In the genomic region with DNA sequence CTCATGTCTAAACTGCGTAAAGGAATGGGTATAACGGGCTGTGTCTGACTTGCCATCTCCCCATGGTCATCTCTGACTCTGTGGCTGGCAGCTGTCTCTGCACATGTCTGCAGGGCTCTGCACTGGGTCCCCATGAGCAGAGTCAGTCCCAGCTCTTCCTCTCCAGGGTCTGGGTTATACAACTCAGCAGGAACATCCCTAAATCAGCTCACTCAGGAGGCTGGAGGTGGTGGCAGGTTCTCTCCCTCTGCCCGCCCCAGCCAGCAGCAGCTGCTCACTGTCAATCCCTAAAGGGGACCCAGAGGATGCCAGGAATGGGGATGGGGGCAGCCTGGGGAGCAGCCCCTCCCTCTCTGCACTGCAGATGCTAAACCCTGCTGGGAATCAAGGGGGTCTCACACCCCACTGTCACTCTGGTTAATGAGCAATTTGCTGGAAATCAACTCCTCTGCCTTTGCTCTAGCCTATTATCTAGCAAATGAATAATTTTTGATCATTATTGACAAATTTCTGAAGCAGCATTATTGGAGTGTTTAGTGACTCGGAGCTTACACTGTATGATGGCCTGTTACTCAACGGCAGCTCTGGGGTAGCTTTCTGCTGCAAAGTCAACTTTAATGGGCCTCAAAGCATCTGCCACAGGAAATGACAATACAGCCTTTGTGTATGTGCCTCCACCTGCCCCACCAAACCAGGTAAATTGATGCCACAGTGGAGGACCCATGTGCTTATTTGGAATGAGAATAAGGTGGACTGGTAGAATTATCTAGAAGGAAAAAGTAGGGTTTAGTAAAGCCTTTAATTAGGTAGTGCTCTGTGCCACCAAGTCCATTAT, we compare ENCODE assay signal across 26 cellular contexts. TPM values are rescaled to one million over a fixed set of nuclear protein-coding genes. Genes with fewer than 3 reads are reported as not detected.
DNase-seq lines count a peak whose midpoint lies in the region; ATAC-seq and TF ChIP-seq lines count a peak whose summit lies in the region.
"Had no signal": no experiment of that assay in that cellular context is flagged by ENCODE, and none has a peak within 500 bp of the region (broad histone marks: within the 10 kb centered on the region; RNA-seq: fewer than 3 reads in every experiment).

No MANE protein-coding gene starts in this region.

- ATAC-seq in left colon, result no peak
- ATAC-seq: foreskin keratinocyte; naive thymus-derived CD4-positive, alpha-beta T cell; right cardiac atrium had no signal

- H3K4me1 ChIP-seq in spleen (no peaks in the 10 kb centered on the region), uterus (no peaks in the 10 kb centered on the region)
- H3K4me1 ChIP-seq: foreskin keratinocyte had no signal

- DNase-seq in NCI-H748 (lab: John Stamatoyannopoulos, UW; ENCODE audit: unreplicated experiment), result peak; percentile 17
- DNase-seq in NCI-H748 treated with DMSO at 0.1 percent for 48 hours (lab: John Stamatoyannopoulos, UW), result no peak
- peak; percentile 20 for DNase-seq in NCI-H526 treated with DMSO at 0.1 percent for 48 hours (lab: John Stamatoyannopoulos, UW)
- DNase-seq in hepatic stellate cell (ENCODE audit: low spot score), result peak; percentile 2
- peak; percentile 31 for DNase-seq in spleen
- no peak for DNase-seq in uterus
- no peak for DNase-seq in left colon
- no peak for DNase-seq in NK-92 (lab: John Stamatoyannopoulos, UW; ENCODE audit: unreplicated experiment)
- DNase-seq: 8988T; activated gamma-delta T cell treated with Interleukin-2 at 50 U/mL for 16 hours; CD4-positive, alpha-beta T cell; effector memory CD4-positive, alpha-beta T cell; foreskin keratinocyte; GOT3; KBM-7; MM.1S; NCI-H1436 treated with DMSO at 0.1 percent for 48 hours; NCI-H510A treated with DMSO at 0.1 percent for 48 hours; right cardiac atrium; RPMI8226; SK-N-SH; stimulated activated CD4-positive, alpha-beta T cell treated with anti-CD3 and anti-CD28 coated beads, Interleukin-4, amount 100 ng/mL, for 4 hours; stimulated activated naive CD4-positive, alpha-beta T cell had no signal

- no peaks in the 10 kb centered on the region for H3K9me3 ChIP-seq in spleen
- H3K9me3 ChIP-seq in uterus, result no peaks in the 10 kb centered on the region
- H3K9me3 ChIP-seq: body of pancreas, pancreas, SK-N-SH had no signal

- TF ChIP-seq CTCF in spleen (IDR thresholded peaks at IDR 0.05 in 8 of 11, conservative IDR thresholded peaks at IDR 0.05 in 3 of 11) (no peak), uterus (IDR thresholded peaks at IDR 0.05) (no peak)

- TF ChIP-seq POLR2A in spleen (IDR thresholded peaks at IDR 0.05) (no peak), uterus (IDR thresholded peaks at IDR 0.05) (no peak)

- no peak overlapping the region for H3K27ac ChIP-seq in spleen
- no peak overlapping the region for H3K27ac ChIP-seq in uterus
- H3K27ac ChIP-seq: body of pancreas, foreskin keratinocyte, pancreas had no signal

- WGBS in spleen, 5 donors, result 80 to 90% (median 84%) methylated on average over 4 to 5 of the region's 5 CpGs

- H3K27me3 ChIP-seq in spleen (replicated peaks in 1 of 7) (peaks cover 0 to 9% (median 0%) of the 10 kb centered on the region in 7 donors), uterus (no peaks in the 10 kb centered on the region)
- H3K27me3 ChIP-seq: body of pancreas, foreskin keratinocyte, pancreas had no signal

- intact Hi-C loops in spleen (cut with DNase I; ENCODE audit: low total_unique reads), result no loop called here
- intact Hi-C loops in uterus (cut with DNase I; ENCODE audit: low total_unique reads), result no loop called here
- intact Hi-C loops in left colon (cut with DNase I, micrococcal nuclease), result no loop called here

- H3K36me3 ChIP-seq in spleen (no peaks in the 10 kb centered on the region), uterus (no peaks in the 10 kb centered on the region)
- H3K36me3 ChIP-seq: pancreas had no signal

- H3K4me3 ChIP-seq in spleen (no peak overlapping the region), uterus (no peak overlapping the region)
- H3K4me3 ChIP-seq: body of pancreas had no signal

RNA-seq across cellular contexts. Expression of gene SHANK2, which starts 55.7 kb away (rescaled TPM):
- total RNA-seq in spleen (10 to 100 TPM in 5 of 7 donors, 1 to 10 TPM in 2; 5.7 to 23.8 (median 12.1) TPM), uterus (1 to 10 TPM in 2 of 4 donors, under 1 TPM in 2; 0.51 to 6.8 (median 0.99) TPM), left colon (10 to 100 TPM; 28.6 to 43.0 TPM)
- polyA plus RNA-seq in spleen, result 1 to 10 TPM in 1 of 3 donors, under 1 TPM in 2; 0.30 to 1.4 (median 0.61) TPM
- total RNA-seq: CD4-positive, alpha-beta T cell had no signal
- polyA plus RNA-seq: naive thymus-derived CD4-positive, alpha-beta T cell had no signal

Comparison
In these comparisons a context has a peak if more than half of its experiments do, and no peak if none do; other contexts are left out.
1. DNase-seq: peak in NCI-H748 (single experiment), NCI-H526 treated with DMSO at 0.1 percent for 48 hours (single experiment), hepatic stellate cell (single experiment) and spleen (single experiment); none in NCI-H748 treated with DMSO at 0.1 percent for 48 hours (single experiment), uterus (0 of 2), left colon (0 of 2) and NK-92 (single experiment).